27 cellular contexts compared by ENCODE assay signal in genomic region chr2:158893474-158893873, GRCh38.
A peak's percentile ranks its signal among the peaks of the same experiment; 100 is the strongest.
DNase-seq lines count a peak whose midpoint lies in the region; ATAC-seq, FAIRE-seq and TF ChIP-seq lines count a peak whose summit lies in the region.
"Had no signal": no experiment of that assay in that cellular context is flagged by ENCODE, and none has a peak within 500 bp of the region (broad histone marks: within the 10 kb centered on the region; RNA-seq: fewer than 3 reads in every experiment).

No MANE protein-coding gene starts in this region.

- dilution Hi-C loops in keratinocyte (cut with MboI; ENCODE audit: extremely low pct_ligation_motif_present, low sequenced_read_pairs) = no loop called here

- H3K27ac Mint-ChIP-seq in GM23338 = no peak overlapping the region
- H3K27ac Mint-ChIP-seq in MCF 10A (ENCODE audit: low read depth, unreplicated experiment) = peak overlapping the region; percentile 97
- H3K27ac Mint-ChIP-seq: activated CD8-positive, alpha-beta T cell treated with anti-CD3 and anti-CD28 coated beads for 36 hours; activated naive CD4-positive, alpha-beta T cell treated with anti-CD3 and anti-CD28 coated beads, Interleukin-2, amount 50 U/mL, for 24 hours; activated T-helper 2 cell treated with anti-CD3 and anti-CD28 coated beads, Interferon-gamma antibody, Interleukin-2, Interleukin-4, amounts not matched to agents 10 μg/mL and 5 μg/mL and 100 μg/mL, durations not matched to agents 14 hours and 24 hours and 36 hours; effector memory CD8-positive, alpha-beta T cell; T-helper 1 cell treated with Interleukin-12 subunit alpha and Interleukin-12 subunit beta and Interleukin-4 antibody, amounts not matched to agents 30 μg/mL and 1 μg/mL, for 36 hours had no signal

- H3K9ac ChIP-seq in keratinocyte (ENCODE audit: control insufficient read depth, extremely low read depth, insufficient read depth, low read length) = peak overlapping the region; percentile 80
- H3K9ac ChIP-seq: BLaER1 had no signal

- H3K9me2 ChIP-seq in GM23338 (ENCODE audit: insufficient read depth) = peaks cover 6% of the 10 kb centered on the region; the same call in 1 of the 2 replicates

- H3K27me3 Mint-ChIP-seq in GM23338 (ENCODE audit: insufficient read depth, low read depth, poor library complexity) = peaks cover 2% of the 10 kb centered on the region
- no peaks in the 10 kb centered on the region for H3K27me3 Mint-ChIP-seq in MCF 10A (ENCODE audit: insufficient read depth, unreplicated experiment)
- H3K27me3 Mint-ChIP-seq: activated CD8-positive, alpha-beta T cell treated with anti-CD3 and anti-CD28 coated beads for 36 hours had no signal

- no peaks in the 10 kb centered on the region for H3K4me1 Mint-ChIP-seq in GM23338
- peaks cover 46% of the 10 kb centered on the region for H3K4me1 Mint-ChIP-seq in MCF 10A (ENCODE audit: insufficient read depth, unreplicated experiment)
- H3K4me1 Mint-ChIP-seq: activated naive CD4-positive, alpha-beta T cell treated with anti-CD3 and anti-CD28 coated beads, Interleukin-2, amount 50 U/mL, for 24 hours had no signal

- intact Hi-C loops in MCF 10A (cut with micrococcal nuclease) = no loop called here
- intact Hi-C loops in left colon (cut with DNase I, micrococcal nuclease) = no loop called here

- H2AFZ ChIP-seq in GM23338 (peak overlapping the region; percentile 32; the same call in 1 of the 2 replicates), keratinocyte (ENCODE audit: control insufficient read depth, low read length) (peak overlapping the region; percentile 37)

- H3K27me3 ChIP-seq in GM23338 (ENCODE audit: insufficient read depth) (no peaks in the 10 kb centered on the region), keratinocyte (ENCODE audit: control insufficient read depth, extremely low read depth, insufficient read depth, low read length) (no peaks in the 10 kb centered on the region)
- H3K27me3 ChIP-seq: BLaER1, tibial nerve had no signal

- TF ChIP-seq POLR2A in erythroblast (IDR thresholded peaks at IDR 0.05; ENCODE audit: low read length) = no peak

- no peak overlapping the region for H3K4me3 Mint-ChIP-seq in GM23338
- peak overlapping the region; percentile 49 for H3K4me3 Mint-ChIP-seq in MCF 10A (ENCODE audit: unreplicated experiment)
- H3K4me3 Mint-ChIP-seq: activated CD8-positive, alpha-beta T cell treated with anti-CD3 and anti-CD28 coated beads for 36 hours; activated naive CD4-positive, alpha-beta T cell treated with anti-CD3 and anti-CD28 coated beads, Interleukin-2, amount 50 U/mL, for 24 hours; effector memory CD8-positive, alpha-beta T cell; nephron; T-helper 1 cell treated with Interleukin-12 subunit alpha and Interleukin-12 subunit beta and Interleukin-4 antibody, amounts not matched to agents 30 μg/mL and 1 μg/mL, for 36 hours had no signal

- no peaks in the 10 kb centered on the region; the same call in 2 of the 3 replicates for H3K9me3 Mint-ChIP-seq in GM23338
- no peaks in the 10 kb centered on the region for H3K9me3 Mint-ChIP-seq in MCF 10A (ENCODE audit: unreplicated experiment)
- H3K9me3 Mint-ChIP-seq: activated naive CD4-positive, alpha-beta T cell treated with anti-CD3 and anti-CD28 coated beads, Interleukin-2, amount 50 U/mL, for 24 hours; effector memory CD8-positive, alpha-beta T cell had no signal

- no peaks in the 10 kb centered on the region for H4K20me1 ChIP-seq in GM23338 (replicated peaks; ENCODE audit: insufficient read depth)
- H4K20me1 ChIP-seq in keratinocyte (ENCODE audit: control insufficient read depth, extremely low read depth, insufficient read depth, low read length) = no peaks in the 10 kb centered on the region
- H4K20me1 ChIP-seq: BLaER1 had no signal

- H3K79me2 ChIP-seq in GM23338 (replicated peaks; ENCODE audit: insufficient read depth) = no peaks in the 10 kb centered on the region
- H3K79me2 ChIP-seq in keratinocyte (ENCODE audit: control insufficient read depth, insufficient read depth, low read length) = no peaks in the 10 kb centered on the region

- H3F3A ChIP-seq in GM23338 (replicated peaks; ENCODE audit: low read depth) = no peaks in the 10 kb centered on the region

- H3K4me2 ChIP-seq in GM23338 = no peak overlapping the region
- peak overlapping the region; percentile 88 for H3K4me2 ChIP-seq in keratinocyte (ENCODE audit: control insufficient read depth, extremely low read depth, insufficient read depth, low read depth, low read length)
- H3K4me2 ChIP-seq: BLaER1 had no signal

- CTCF ChIA-PET in MCF 10A (lab: Yijun Ruan, JAX) = interaction anchor here (1.0 to 2.1 kb wide), 3 partner anchors 40 to 226 kb away, joined by 3 to 7 read pairs (median 5); no protein-coding TSS in a partner anchor

- no peak overlapping the region for H3K27ac ChIP-seq in GM23338 (ENCODE audit: low read depth)
- peak overlapping the region; percentile 99 for H3K27ac ChIP-seq in keratinocyte (ENCODE audit: control insufficient read depth, insufficient read depth, low read length)
- peak overlapping the region in 19 of 21 experiments; percentile 5 to 90 (median 71) for H3K27ac ChIP-seq in skin epidermis
- H3K27ac ChIP-seq: BLaER1, tibial nerve had no signal

- peaks cover 2% of the 10 kb centered on the region for H3K9me3 ChIP-seq in keratinocyte (ENCODE audit: control insufficient read depth, low read depth, low read length)
- H3K9me3 ChIP-seq: BLaER1, tibial nerve had no signal

- POLR2A ChIA-PET in MCF 10A (lab: Yijun Ruan, JAX) = interaction anchor here (0.6 to 3.6 kb wide), 19 partner anchors 8 to 625 kb away, joined by 3 to 48 read pairs (median 4); partner anchors contain the start of gene TANC1

- TSS peak; percentile 86 for BruUV-seq in MCF 10A (replicated peaks; lab: Mats Ljungman, UMichigan)

- FAIRE-seq in keratinocyte (lab: Jason Lieb, UNC) = no peak
- no peak for FAIRE-seq in D721Med (lab: Jason Lieb, UNC)
- FAIRE-seq: GM19239, kidney had no signal

- no peaks in the 10 kb centered on the region for H3K36me3 ChIP-seq in GM23338 (ENCODE audit: insufficient read depth)
- H3K36me3 ChIP-seq in keratinocyte (ENCODE audit: control insufficient read depth in 2 of 2, extremely low read depth in 1 of 2, insufficient read depth in 2 of 2, low read length in 2 of 2) = no peaks in the 10 kb centered on the region
- H3K36me3 ChIP-seq: BLaER1, tibial nerve had no signal

- H3K36me3 Mint-ChIP-seq in GM23338 (ENCODE audit: low read depth) (no peaks in the 10 kb centered on the region), MCF 10A (ENCODE audit: insufficient read depth, unreplicated experiment) (no peaks in the 10 kb centered on the region)
- H3K36me3 Mint-ChIP-seq: activated naive CD4-positive, alpha-beta T cell treated with anti-CD3 and anti-CD28 coated beads, Interleukin-2, amount 50 U/mL, for 24 hours had no signal

- H3K9me1 ChIP-seq in keratinocyte (ENCODE audit: control insufficient read depth, extremely low read depth, insufficient read depth, low read length) = no peaks in the 10 kb centered on the region

- no peaks in the 10 kb centered on the region for H3K4me1 ChIP-seq in GM23338 (ENCODE audit: insufficient read depth)
- peaks cover 49% of the 10 kb centered on the region for H3K4me1 ChIP-seq in keratinocyte (ENCODE audit: control insufficient read depth, extremely low read depth, insufficient read depth, low read length)
- H3K4me1 ChIP-seq: BLaER1, tibial nerve had no signal

- DNase-seq in GM23338 (ENCODE audit: low spot score) (no peak), MCF 10A (ENCODE audit: unreplicated experiment) (no peak), keratinocyte (ENCODE audit: low read depth, low spot score) (no peak), D721Med (ENCODE audit: insufficient read length, low spot score) (no peak), left colon (no peak), erythroblast (lab: John Stamatoyannopoulos, UW) (no peak), NCI-H748 treated with DMSO at 0.1 percent for 48 hours (lab: John Stamatoyannopoulos, UW) (no peak)
- DNase-seq: ACHN; activated CD8-positive, alpha-beta T cell treated with anti-CD3 and anti-CD28 coated beads for 36 hours; cortex of kidney; DND-41; effector memory CD8-positive, alpha-beta T cell; HCEC 1CT; kidney; MM.1S; NCI-H1417; NCI-H2081 treated with DMSO at 0.1 percent for 48 hours; RPMI8226 had no signal

- no peak for TF ChIP-seq CTCF in GM23338 (conservative IDR thresholded peaks at IDR 0.05; ENCODE audit: low read depth in 2 of 2)
- TF ChIP-seq CTCF in MCF 10A (IDR thresholded peaks at IDR 0.05; ENCODE audit: unreplicated experiment) = no peak
- no peak for TF ChIP-seq CTCF in keratinocyte (optimal IDR thresholded peaks at IDR 0.05 in 1 of 3, IDR thresholded peaks at IDR 0.05 in 1 of 3, conservative IDR thresholded peaks at IDR 0.05 in 1 of 3; ENCODE audit: extremely low read depth in 1 of 3, insufficient read depth in 2 of 3, low read length in 3 of 3)
- TF ChIP-seq CTCF in D721Med (IDR thresholded peaks at IDR 0.05; ENCODE audit: insufficient read depth, missing control alignments) = no peak

- ATAC-seq in GM23338 = no peak
- no peak for ATAC-seq in left colon
- ATAC-seq: activated CD8-positive, alpha-beta T cell treated with anti-CD3 and anti-CD28 coated beads for 36 hours; effector memory CD8-positive, alpha-beta T cell; sciatic nerve had no signal

- H3K4me3 ChIP-seq in GM23338 = no peak overlapping the region
- H3K4me3 ChIP-seq in keratinocyte (ENCODE audit: control insufficient read depth in 2 of 3, extremely low read depth in 1 of 3, insufficient read depth in 2 of 3, low read depth in 1 of 3, low read length in 3 of 3) = peak overlapping the region in 1 of 3 experiments; percentile 12
- no peak overlapping the region for H3K4me3 ChIP-seq in skin epidermis
- H3K4me3 ChIP-seq: BLaER1, tibial nerve had no signal

TF ChIP-seq in GM23338, 12 proteins besides CTCF, POLR2A, EP300 and RAD21 (continues in another document):
- TF ChIP-seq ZNF114 (CRISPR knock-in tag; IDR thresholded peaks at IDR 0.05) = no peak
- no peak for TF ChIP-seq CREB1 (CRISPR knock-in tag; IDR thresholded peaks at IDR 0.05; ENCODE audit: low read depth)
